In genomic region chr14:21940887-21941855, GRCh38 we compare ENCODE assay signal across 9 cellular contexts.
DNase-seq lines count a peak whose midpoint lies in the region; ATAC-seq, FAIRE-seq and TF ChIP-seq lines count a peak whose summit lies in the region.
"Had no signal": no experiment of that assay in that cellular context is flagged by ENCODE, and none has a peak within 500 bp of the region (broad histone marks: within the 10 kb centered on the region; RNA-seq: fewer than 3 reads in every experiment).

No MANE protein-coding gene starts in this region.

- no peaks in the 10 kb centered on the region for H3K9me3 ChIP-seq in gastrocnemius medialis
- H3K9me3 ChIP-seq: pancreas had no signal

- H3K27me3 ChIP-seq in gastrocnemius medialis, result no peaks in the 10 kb centered on the region
- H3K27me3 ChIP-seq: pancreas had no signal

- H3K4me3 ChIP-seq in gastrocnemius medialis, result no peak overlapping the region
- H3K4me3 ChIP-seq: pancreas had no signal

- H3K27ac ChIP-seq in gastrocnemius medialis, result no peak overlapping the region
- H3K27ac ChIP-seq: pancreas had no signal

- H3K4me3 Mint-ChIP-seq in activated T-cell treated with anti-CD3 and anti-CD28 coated beads, Interleukin-2, amount 50 U/mL, for 4 hours, result peak overlapping the region; percentile 78

- H3K36me3 Mint-ChIP-seq in activated T-cell treated with anti-CD3 and anti-CD28 coated beads, Interleukin-2, amount 50 U/mL, for 4 hours (ENCODE audit: insufficient read depth), result no peaks in the 10 kb centered on the region

- no peaks in the 10 kb centered on the region for H3K9me3 Mint-ChIP-seq in activated T-cell treated with anti-CD3 and anti-CD28 coated beads, Interleukin-2, amount 50 U/mL, for 4 hours

- no peaks in the 10 kb centered on the region for H3K27me3 Mint-ChIP-seq in activated T-cell treated with anti-CD3 and anti-CD28 coated beads, Interleukin-2, amount 50 U/mL, for 4 hours (ENCODE audit: low read depth)

- no peak for FAIRE-seq in GM19239 (lab: Jason Lieb, UNC)
- FAIRE-seq: pancreas had no signal

- ATAC-seq in activated T-cell treated with anti-CD3 and anti-CD28 coated beads, Interleukin-2, amount 50 U/mL, for 4 hours, result peak; percentile 70 to 78
- ATAC-seq in gastrocnemius medialis, result no peak
- ATAC-seq in GM21515 (IDR thresholded peaks at IDR 0.05; ENCODE audit: unreplicated experiment), result no peak

- TF ChIP-seq POLR2A in gastrocnemius medialis (IDR thresholded peaks at IDR 0.05), result no peak

- in situ Hi-C loops in G401 (cut with HindIII; ENCODE audit: low sequenced_read_pairs), result no loop called here
- in situ Hi-C loops in gastrocnemius medialis (cut with MboI; ENCODE audit: low sequenced_read_pairs in 4 of 4), result no loop called here

- H3K36me3 ChIP-seq in gastrocnemius medialis, result no peaks in the 10 kb centered on the region
- H3K36me3 ChIP-seq: pancreas had no signal

- intact Hi-C loops in gastrocnemius medialis (cut with DNase I; ENCODE audit: low total_unique reads), result no loop called here

- no peak for TF ChIP-seq CTCF in gastrocnemius medialis (IDR thresholded peaks at IDR 0.05 in 4 of 5, conservative IDR thresholded peaks at IDR 0.05 in 1 of 5)

- H3K4me1 ChIP-seq in gastrocnemius medialis, result no peaks in the 10 kb centered on the region
- H3K4me1 ChIP-seq: pancreas had no signal

- DNase-seq in G401 (ENCODE audit: low spot score), result peak; percentile 1
- peak; percentile 39 for DNase-seq in LoVo (ENCODE audit: low spot score)
- peak; percentile 11 for DNase-seq in activated T-cell treated with anti-CD3 and anti-CD28 coated beads, Interleukin-2, amount 50 U/mL, for 4 hours
- peak; percentile 46 for DNase-seq in iPS-NIHi11 (ENCODE audit: low spot score)
- no peak for DNase-seq in GM19239 (ENCODE audit: insufficient read length, low spot score)
- no peak for DNase-seq in NCI-H2227 treated with DMSO at 0.1 percent for 48 hours (lab: John Stamatoyannopoulos, UW)
- no peak for DNase-seq in gastrocnemius medialis
- DNase-seq: pancreas had no signal

- peaks cover 17% of the 10 kb centered on the region for H3K4me1 Mint-ChIP-seq in activated T-cell treated with anti-CD3 and anti-CD28 coated beads, Interleukin-2, amount 50 U/mL, for 4 hours (ENCODE audit: low read depth)

Comparison
In these comparisons a context has a peak if more than half of its experiments do, and no peak if none do; other contexts are left out.
1. DNase-seq: peak in G401 (single experiment), LoVo (single experiment), activated T-cell treated with anti-CD3 and anti-CD28 coated beads, Interleukin-2, amount 50 U/mL, for 4 hours (single experiment) and iPS-NIHi11 (single experiment); none in GM19239 (single experiment), NCI-H2227 treated with DMSO at 0.1 percent for 48 hours (single experiment) and gastrocnemius medialis (0 of 2).
2. ATAC-seq: peak in activated T-cell treated with anti-CD3 and anti-CD28 coated beads, Interleukin-2, amount 50 U/mL, for 4 hours (2 of 2); none in gastrocnemius medialis (0 of 2) and GM21515 (single experiment).